Comparison of ENCODE assay signal across 8 cellular contexts in the genomic region with DNA sequence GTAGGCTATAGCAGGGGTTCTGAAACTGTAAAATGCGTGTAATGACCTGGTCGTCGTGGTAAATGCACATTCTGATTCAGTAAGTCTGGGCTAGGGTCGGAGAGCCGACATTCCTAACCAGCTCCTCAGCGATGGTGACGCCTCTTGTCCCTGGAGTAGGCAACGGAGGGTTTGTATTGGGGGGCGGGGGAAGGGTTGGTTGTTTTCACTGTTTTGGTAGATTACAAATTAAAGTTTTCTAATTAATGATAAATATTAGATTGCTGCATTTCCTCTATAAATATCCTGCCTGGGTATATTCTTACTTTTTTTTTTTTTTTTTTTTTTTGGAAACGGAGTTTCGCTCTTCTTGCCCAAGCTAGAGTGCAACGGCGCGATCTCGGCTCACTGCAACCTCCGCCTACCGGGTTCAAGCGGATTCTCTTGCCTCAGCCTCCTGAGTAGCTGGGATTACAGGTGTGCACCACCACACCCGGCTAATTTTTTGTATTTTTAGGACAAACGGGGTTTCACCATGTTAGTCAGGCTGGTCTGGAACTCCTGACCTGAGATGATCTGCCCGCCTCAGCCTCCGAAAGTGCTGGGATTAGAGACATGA. TPM values are rescaled to one million over a fixed set of nuclear protein-coding genes. Genes with fewer than 3 reads are reported as not detected.
DNase-seq lines count a peak whose midpoint lies in the region; ATAC-seq, FAIRE-seq and TF ChIP-seq lines count a peak whose summit lies in the region.

No MANE protein-coding gene starts in this region.

- peaks cover 15 to 20% (median 16%) of the 10 kb centered on the region in 3 donors for H3K4me1 Mint-ChIP-seq in CD8-positive, alpha-beta memory T cell
- H3K4me1 Mint-ChIP-seq in HFFc6 (ENCODE audit: low read depth) (peaks cover 52% of the 10 kb centered on the region), astrocyte (ENCODE audit: low read depth, unreplicated experiment) (peaks cover 17% of the 10 kb centered on the region)

- no peaks in the 10 kb centered on the region for H3K9me3 ChIP-seq in CD8-positive, alpha-beta memory T cell (ENCODE audit: low read length)
- H3K9me3 ChIP-seq in astrocyte (ENCODE audit: insufficient read depth, low read depth, low read length) (no peaks in the 10 kb centered on the region), mucosa of descending colon (no peaks in the 10 kb centered on the region)

- H3K4me2 ChIP-seq in astrocyte (ENCODE audit: low read length) (peak overlapping the region; percentile 90), mesendoderm (ENCODE audit: low read length) (peak overlapping the region; percentile 98)

- H3K79me2 ChIP-seq in astrocyte (ENCODE audit: insufficient read depth, low read length) (peaks cover 20% of the 10 kb centered on the region), mesendoderm (ENCODE audit: control insufficient read depth, insufficient read depth, low read length) (peaks cover 7% of the 10 kb centered on the region)

- H3K27me3 Mint-ChIP-seq in CD8-positive, alpha-beta memory T cell: peaks cover 13 to 30% of the 10 kb centered on the region in 2 donors
- 0 out of 2 replicates have a peak, but pooled peaks cover 2% of the 10 kb centered on the region for H3K27me3 Mint-ChIP-seq in HFFc6 (ENCODE audit: insufficient read depth)
- H3K27me3 Mint-ChIP-seq in astrocyte (ENCODE audit: low read depth, unreplicated experiment): no peaks in the 10 kb centered on the region

- peaks cover 6% of the 10 kb centered on the region for H3K4me1 ChIP-seq in CD8-positive, alpha-beta memory T cell (ENCODE audit: insufficient read depth, low read length)
- peaks cover 15% of the 10 kb centered on the region for H3K4me1 ChIP-seq in astrocyte (ENCODE audit: insufficient read depth, low read length)
- H3K4me1 ChIP-seq in mesendoderm (ENCODE audit: control insufficient read depth, low read depth, low read length): no peaks in the 10 kb centered on the region
- peaks cover 28% of the 10 kb centered on the region for H3K4me1 ChIP-seq in mucosa of descending colon (ENCODE audit: low read depth)

- H3K36me3 ChIP-seq in CD8-positive, alpha-beta memory T cell (ENCODE audit: insufficient read depth, low read length): no peaks in the 10 kb centered on the region
- peaks cover 6% of the 10 kb centered on the region for H3K36me3 ChIP-seq in astrocyte (ENCODE audit: insufficient read depth, low read length)
- no peaks in the 10 kb centered on the region for H3K36me3 ChIP-seq in mesendoderm (ENCODE audit: control insufficient read depth, insufficient read depth, low read length)
- no peaks in the 10 kb centered on the region for H3K36me3 ChIP-seq in mucosa of descending colon (ENCODE audit: low read depth)

- H4K20me1 ChIP-seq in astrocyte (ENCODE audit: insufficient read depth, low read length): no peaks in the 10 kb centered on the region

- H3K56ac ChIP-seq in mesendoderm (ENCODE audit: low read length): peak overlapping the region; percentile 100

- no peak overlapping the region for H3K23ac ChIP-seq in mesendoderm (ENCODE audit: low read length)

- no peak for DNase-seq in CD8-positive, alpha-beta memory T cell
- DNase-seq in HFFc6 (no peak), astrocyte (ENCODE audit: low read depth) (no peak), mesendoderm (no peak), RKO (ENCODE audit: low spot score) (no peak), kidney tubule cell (ENCODE audit: low spot score) (no peak), mesenteric fat pad (ENCODE audit: low spot score) (no peak), mucosa of descending colon (no peak)

- peaks cover 0 to 4% (median 0%) of the 10 kb centered on the region in 3 donors for H3K36me3 Mint-ChIP-seq in CD8-positive, alpha-beta memory T cell
- peaks cover 13% of the 10 kb centered on the region for H3K36me3 Mint-ChIP-seq in HFFc6 (ENCODE audit: low read depth)
- peaks cover 8% of the 10 kb centered on the region for H3K36me3 Mint-ChIP-seq in astrocyte (ENCODE audit: low read depth, unreplicated experiment)

- H3K27ac Mint-ChIP-seq in CD8-positive, alpha-beta memory T cell: no peak overlapping the region
- H3K27ac Mint-ChIP-seq in HFFc6 (peak overlapping the region; percentile 85), astrocyte (ENCODE audit: unreplicated experiment) (peak overlapping the region; percentile 96)

- ATAC-seq in mucosa of descending colon: no peak

- H2AK5ac ChIP-seq in mesendoderm (ENCODE audit: low read length): no peak overlapping the region

- no peak overlapping the region for H4K5ac ChIP-seq in mesendoderm (ENCODE audit: low read length)

- H3K4me3 Mint-ChIP-seq in CD8-positive, alpha-beta memory T cell: peak overlapping the region; percentile 76 to 89 (median 84)
- H3K4me3 Mint-ChIP-seq in HFFc6: peak overlapping the region; percentile 90
- peak overlapping the region; percentile 83 for H3K4me3 Mint-ChIP-seq in astrocyte (ENCODE audit: unreplicated experiment)

- H3K4me3 ChIP-seq in CD8-positive, alpha-beta memory T cell (ENCODE audit: low read length): peak overlapping the region; percentile 53
- H3K4me3 ChIP-seq in astrocyte (ENCODE audit: insufficient read depth, low read depth, low read length) (peak overlapping the region; percentile 74), mesendoderm (ENCODE audit: low read length) (peak overlapping the region; percentile 87), mucosa of descending colon (no peak overlapping the region)

- H3K18ac ChIP-seq in mesendoderm (ENCODE audit: low read length): peak overlapping the region; percentile 5

- no CpG with 5 or more reads among the region's 22 CpGs for WGBS in mesendoderm (ENCODE audit: extremely low coverage, insufficient coverage, low lambda C conversion rate)

- H3K4ac ChIP-seq in mesendoderm (ENCODE audit: low read depth, low read length): no peak overlapping the region

- CTCF ChIA-PET in CD8-positive, alpha-beta memory T cell (lab: Charles Lee): interaction anchor here (1.0 kb wide), 1 partner anchor 12 kb away, joined by 3 read pairs; no protein-coding TSS in a partner anchor

- peak overlapping the region; percentile 80 for H3K9ac ChIP-seq in astrocyte (ENCODE audit: low read length)
- peak overlapping the region; percentile 95 for H3K9ac ChIP-seq in mesendoderm (ENCODE audit: low read length)

- no peak overlapping the region for H2BK15ac ChIP-seq in mesendoderm (replicated peaks; ENCODE audit: low read depth)

- POLR2A ChIA-PET in CD8-positive, alpha-beta memory T cell (lab: Charles Lee): no interaction called here

- H2BK120ac ChIP-seq in mesendoderm (ENCODE audit: low read depth, low read length): no peak overlapping the region

- H3K79me1 ChIP-seq in mesendoderm (ENCODE audit: low read length): no peaks in the 10 kb centered on the region

- H3K9me3 Mint-ChIP-seq in CD8-positive, alpha-beta memory T cell: no peaks in the 10 kb centered on the region
- H3K9me3 Mint-ChIP-seq in HFFc6: no peaks in the 10 kb centered on the region
- H3K9me3 Mint-ChIP-seq in astrocyte (ENCODE audit: unreplicated experiment): no peaks in the 10 kb centered on the region

- H3K27me3 ChIP-seq in CD8-positive, alpha-beta memory T cell (ENCODE audit: insufficient read depth, low read length, poor library complexity, severe bottlenecking): no peaks in the 10 kb centered on the region
- no peaks in the 10 kb centered on the region for H3K27me3 ChIP-seq in astrocyte (ENCODE audit: insufficient read depth, low read length)
- H3K27me3 ChIP-seq in mesendoderm (ENCODE audit: insufficient read depth, low read length, poor library complexity): no peaks in the 10 kb centered on the region

- intact Hi-C loops in mucosa of descending colon (cut with DNase I, micrococcal nuclease): no loop called here

- peak overlapping the region; percentile 92 for H2BK5ac ChIP-seq in mesendoderm (ENCODE audit: low read length)

- H2AFZ ChIP-seq in astrocyte (ENCODE audit: low read depth, low read length): peak overlapping the region; percentile 87

- no peak for FAIRE-seq in astrocyte (lab: Jason Lieb, UNC)

- TF ChIP-seq CTCF in HFFc6 (IDR thresholded peaks at IDR 0.05): 0 out of 2 replicates have a peak, but pooled peaks have one; percentile 3
- TF ChIP-seq CTCF in astrocyte (IDR thresholded peaks at IDR 0.05; ENCODE audit: insufficient read depth, low read depth, low read length): no peak
- no peak for TF ChIP-seq CTCF in mucosa of descending colon (IDR thresholded peaks at IDR 0.05)

- no peak overlapping the region for H4K8ac ChIP-seq in mesendoderm (ENCODE audit: low read depth, low read length)

- no peak overlapping the region for H3K27ac ChIP-seq in CD8-positive, alpha-beta memory T cell (ENCODE audit: low read depth, low read length)
- H3K27ac ChIP-seq in astrocyte (ENCODE audit: low read depth, low read length) (peak overlapping the region; percentile 68), mesendoderm (ENCODE audit: low read depth, low read length) (peak overlapping the region; percentile 89)

RNA-seq across cellular contexts. Expression of a gene that starts 0.6 kb away (rescaled TPM):
- total RNA-seq in CD8-positive, alpha-beta memory T cell: 1 to 10 TPM; 4.4 to 5.2 TPM
- 3.3 TPM for polyA plus RNA-seq in CD8-positive, alpha-beta memory T cell
- 10 to 100 TPM; 81.1 to 99.9 (median 90.6) TPM for total RNA-seq in HFFc6 (2021; fragmentation: NEBNext Ultra II Directional; extraction: Animal tissue kit (Norgen Biotek cat#: 25700))
- total RNA-seq in astrocyte (85.5 and 90.6 TPM in 2 replicates), mesenteric fat pad (25.1 TPM), mucosa of descending colon (10 to 100 TPM; 39.4 to 46.1 (median 41.6) TPM)
- 120 TPM for polyA plus RNA-seq in mesendoderm (2013, experiment 1 of 2)
- 119 TPM for polyA plus RNA-seq in mesendoderm (2013, experiment 2 of 2)

RNA-seq across cellular contexts. Expression of a gene that starts 5.2 kb away (rescaled TPM):
- 10 to 100 TPM; 59.2 to 68.2 TPM for total RNA-seq in CD8-positive, alpha-beta memory T cell
- polyA plus RNA-seq in CD8-positive, alpha-beta memory T cell: 110 TPM
- 10 to 100 TPM; 48.2 to 70.8 (median 67.0) TPM for total RNA-seq in HFFc6 (2021; fragmentation: NEBNext Ultra II Directional; extraction: Animal tissue kit (Norgen Biotek cat#: 25700))
- 51.1 and 58.1 TPM in 2 replicates for total RNA-seq in astrocyte
- polyA plus RNA-seq in mesendoderm (2013, experiment 1 of 2): 66.5 TPM
- 68.7 TPM for polyA plus RNA-seq in mesendoderm (2013, experiment 2 of 2)
- 32.5 TPM for total RNA-seq in mesenteric fat pad
- 10 to 100 TPM; 30.8 to 43.3 (median 34.0) TPM for total RNA-seq in mucosa of descending colon

Comparison
In these comparisons a context has a peak if more than half of its experiments do, and no peak if none do; other contexts are left out.
1. H3K27ac Mint-ChIP-seq: peak in HFFc6 (single experiment) and astrocyte (single experiment); none in CD8-positive, alpha-beta memory T cell (0 of 8).
2. Peak in every context shown above with its lines, with median percentiles within 50 percentile points of each other: H3K4me3 Mint-ChIP-seq.